27 cellular contexts compared by ENCODE assay signal in genomic region chr3:120557115-120557514, GRCh38. TPM values are rescaled to one million over a fixed set of nuclear protein-coding genes. Genes with fewer than 3 reads are reported as not detected.
DNase-seq lines count a peak whose midpoint lies in the region; ATAC-seq and TF ChIP-seq lines count a peak whose summit lies in the region.
"Had no signal": no experiment of that assay in that cellular context is flagged by ENCODE, and none has a peak within 500 bp of the region (broad histone marks: within the 10 kb centered on the region; RNA-seq: fewer than 3 reads in every experiment).

No MANE protein-coding gene starts in this region.

- H3K27me3 ChIP-seq in left ventricle myocardium inferior (ENCODE audit: low read depth) (no peaks in the 10 kb centered on the region), right lobe of liver (no peaks in the 10 kb centered on the region), thoracic aorta (replicated peaks; ENCODE audit: insufficient read depth) (no peaks in the 10 kb centered on the region), foreskin keratinocyte (peaks cover 6% of the 10 kb centered on the region)
- H3K27me3 ChIP-seq: brain microvascular endothelial cell, Peyer's patch had no signal

- no peaks in the 10 kb centered on the region for H3K36me3 Mint-ChIP-seq in brain
- H3K36me3 Mint-ChIP-seq: CD4-positive, CD25-positive, alpha-beta regulatory T cell; stimulated activated effector memory CD8-positive, alpha-beta T cell treated with anti-CD3 and anti-CD28 coated beads, Interleukin-12 subunit alpha, Interleukin-12 subunit beta, amount 100 ng/mL, for 72 hours had no signal

- H3K9me3 ChIP-seq in left ventricle myocardium inferior (replicated peaks) (no peaks in the 10 kb centered on the region), right lobe of liver (no peaks in the 10 kb centered on the region), thoracic aorta (no peaks in the 10 kb centered on the region)
- H3K9me3 ChIP-seq: A549, Peyer's patch had no signal

- H3K36me3 ChIP-seq in left ventricle myocardium inferior (no peaks in the 10 kb centered on the region), right lobe of liver (no peaks in the 10 kb centered on the region), thoracic aorta (no peaks in the 10 kb centered on the region)
- H3K36me3 ChIP-seq: brain microvascular endothelial cell, Peyer's patch had no signal

- H3K4me1 ChIP-seq in left ventricle myocardium inferior: peaks cover 83% of the 10 kb centered on the region
- peaks cover 0 to 50% (median 25%) of the 10 kb centered on the region in 4 donors for H3K4me1 ChIP-seq in right lobe of liver
- peaks cover 22 to 64% of the 10 kb centered on the region in 2 donors for H3K4me1 ChIP-seq in thoracic aorta (ENCODE audit: control insufficient read depth in 1 of 2, low read depth in 2 of 2)
- no peaks in the 10 kb centered on the region for H3K4me1 ChIP-seq in foreskin keratinocyte

- no peak for TF ChIP-seq CTCF in left ventricle myocardium inferior (IDR thresholded peaks at IDR 0.05; ENCODE audit: borderline replicate concordance)
- TF ChIP-seq CTCF in brain (conservative IDR thresholded peaks at IDR 0.05): no peak
- TF ChIP-seq CTCF in right lobe of liver (IDR thresholded peaks at IDR 0.05): no peak
- TF ChIP-seq CTCF in thoracic aorta (IDR thresholded peaks at IDR 0.05): no peak
- TF ChIP-seq CTCF in foreskin keratinocyte (conservative IDR thresholded peaks at IDR 0.05): no peak

- H3K4me3 Mint-ChIP-seq in brain: peak overlapping the region in 3 of 5 experiments; percentile 16 to 57 (median 28)
- H3K4me3 Mint-ChIP-seq: activated CD4-positive, alpha-beta memory T cell treated with anti-CD3 and anti-CD28 coated beads, Interleukin-2, amount 10 ng/mL, durations not matched to agents 7 days and 5 days had no signal

- no peak for TF ChIP-seq POLR2A in right lobe of liver (IDR thresholded peaks at IDR 0.05)

- ATAC-seq in right lobe of liver (no peak), thoracic aorta (ENCODE audit: insufficient number of reproducible peaks, low FRiP score, low read depth) (no peak), foreskin keratinocyte (no peak), HG03571 (IDR thresholded peaks at IDR 0.05; ENCODE audit: unreplicated experiment) (no peak), HG02759 (IDR thresholded peaks at IDR 0.05; ENCODE audit: unreplicated experiment) (no peak)
- ATAC-seq: A549; stimulated activated effector memory CD8-positive, alpha-beta T cell treated with anti-CD3 and anti-CD28 coated beads, Interleukin-12 subunit alpha, Interleukin-12 subunit beta, amount 100 ng/mL, for 72 hours had no signal

- H3K4me3 ChIP-seq in left ventricle myocardium inferior: no peak overlapping the region
- no peak overlapping the region for H3K4me3 ChIP-seq in right lobe of liver
- no peak overlapping the region for H3K4me3 ChIP-seq in thoracic aorta
- H3K4me3 ChIP-seq: A549, Peyer's patch had no signal

- peaks cover 0 to 2% (median 0%) of the 10 kb centered on the region in 5 experiments for H3K9me3 Mint-ChIP-seq in brain
- H3K9me3 Mint-ChIP-seq: activated CD4-positive, alpha-beta memory T cell treated with anti-CD3 and anti-CD28 coated beads, Interleukin-2, amount 10 ng/mL, durations not matched to agents 7 days and 5 days; stimulated activated effector memory CD8-positive, alpha-beta T cell treated with anti-CD3 and anti-CD28 coated beads, Interleukin-12 subunit alpha, Interleukin-12 subunit beta, amount 100 ng/mL, for 72 hours had no signal

- peak overlapping the region; percentile 94 for H3K27ac ChIP-seq in left ventricle myocardium inferior (replicated peaks)
- H3K27ac ChIP-seq in right lobe of liver: peak overlapping the region in 2 of 3 donors; percentile 71 to 75
- H3K27ac ChIP-seq in thoracic aorta: peak overlapping the region; percentile 52 to 63
- no peak overlapping the region for H3K27ac ChIP-seq in foreskin keratinocyte
- H3K27ac ChIP-seq: A549, brain microvascular endothelial cell, epithelial cell of prostate had no signal

- H3K27me3 Mint-ChIP-seq in brain: no peaks in the 10 kb centered on the region
- H3K27me3 Mint-ChIP-seq: activated CD4-positive, alpha-beta memory T cell treated with anti-CD3 and anti-CD28 coated beads, Interleukin-2, amount 10 ng/mL, durations not matched to agents 7 days and 5 days had no signal

- peak overlapping the region; percentile 11 to 96 (median 64) for H3K27ac Mint-ChIP-seq in brain
- H3K27ac Mint-ChIP-seq: activated CD4-positive, alpha-beta memory T cell treated with anti-CD3 and anti-CD28 coated beads, Interleukin-2, amount 10 ng/mL, durations not matched to agents 7 days and 5 days; progenitor cell of endocrine pancreas had no signal

- DNase-seq in left ventricle myocardium inferior: no peak
- no peak for DNase-seq in cardiac septum (ENCODE audit: low spot score)
- no peak for DNase-seq in right lobe of liver
- no peak for DNase-seq in thoracic aorta (ENCODE audit: low spot score)
- no peak for DNase-seq in foreskin keratinocyte
- DNase-seq: activated CD4-positive, alpha-beta memory T cell treated with anti-CD3 and anti-CD28 coated beads, Interleukin-2, amount 10 ng/mL, durations not matched to agents 7 days and 5 days; activated CD8-positive, alpha-beta memory T cell treated with anti-CD3 and anti-CD28 coated beads, Interleukin-2, amount 50 U/mL, for 4 hours; activated naive CD4-positive, alpha-beta T cell; brain microvascular endothelial cell; CD4-positive, CD25-positive, alpha-beta regulatory T cell; DND-41; GF-D8; mesendoderm; NCI-H1092; NCI-H1694; NCI-H446; NCI-H774; Peyer's patch; stimulated activated CD4-positive, alpha-beta T cell treated with anti-CD3 and anti-CD28 coated beads, Interleukin-15, amount 100 ng/mL, for 24 hours; substantia nigra had no signal

- intact Hi-C loops in left ventricle myocardium inferior (cut with micrococcal nuclease): loop anchor here (10.0 kb wide), 1 partner anchor 52 kb away; no protein-coding TSS in a partner anchor
- intact Hi-C loops in cardiac septum (cut with DNase I): loop anchor here (5.0 kb wide), 2 partner anchors 85 to 210 kb away; partner anchors contain the start of gene LRRC58
- intact Hi-C loops in right lobe of liver (cut with DNase I): loop anchor here in 1 of 2 donors (5.0 kb wide), 2 partner anchors 140 to 310 kb away; no protein-coding TSS in a partner anchor

- peaks cover 48% of the 10 kb centered on the region for H3K4me1 Mint-ChIP-seq in brain

RNA-seq across cellular contexts. Expression of gene NDUFB4, which starts 39.0 kb away (rescaled TPM):
- total RNA-seq in left ventricle myocardium inferior (556 TPM), cardiac septum (360 TPM), right lobe of liver (10 to 100 TPM; 69.3 to 98.9 (median 77.5) TPM), thoracic aorta (10 to 100 TPM; 23.5 to 62.3 TPM), foreskin keratinocyte (164 and 169 TPM in 2 replicates)
- polyA plus RNA-seq in brain (ENCODE audit: insufficient read depth, low read depth, low replicate concordance) (350 TPM), foreskin keratinocyte (264 and 273 TPM in 2 replicates)
